10 cellular contexts compared by ENCODE assay signal in genomic region chr13:112712451-112712881, GRCh38. TPM values are rescaled to one million over a fixed set of nuclear protein-coding genes. Genes with fewer than 3 reads are reported as not detected.
DNase-seq lines count a peak whose midpoint lies in the region; ATAC-seq, FAIRE-seq and TF ChIP-seq lines count a peak whose summit lies in the region.
"Had no signal": no experiment of that assay in that cellular context is flagged by ENCODE, and none has a peak within 500 bp of the region (broad histone marks: within the 10 kb centered on the region; RNA-seq: fewer than 3 reads in every experiment).

No MANE protein-coding gene starts in this region.

- H3K27me3 Mint-ChIP-seq in HFFc6 (ENCODE audit: insufficient read depth) = peaks cover 4% of the 10 kb centered on the region
- H3K27me3 Mint-ChIP-seq: CD4-positive, alpha-beta T cell had no signal

- peaks cover 21% of the 10 kb centered on the region for H3K4me1 Mint-ChIP-seq in HFFc6 (ENCODE audit: low read depth)

- no peak for TF ChIP-seq CTCF in HFFc6 (IDR thresholded peaks at IDR 0.05)
- no peak for TF ChIP-seq CTCF in right lobe of liver (IDR thresholded peaks at IDR 0.05)

- no peaks in the 10 kb centered on the region for H3K27me3 ChIP-seq in right lobe of liver
- no peaks in the 10 kb centered on the region for H3K27me3 ChIP-seq in small intestine (ENCODE audit: control insufficient read depth in 2 of 2, insufficient read depth in 2 of 2, low read length in 2 of 2)

- no peak for FAIRE-seq in small intestine (lab: Jason Lieb, UNC)

- peaks cover 9% of the 10 kb centered on the region; the same call in 1 of the 2 replicates for H3K9me3 Mint-ChIP-seq in HFFc6
- H3K9me3 Mint-ChIP-seq: CD4-positive, alpha-beta T cell had no signal

- intact Hi-C loops in right lobe of liver (cut with DNase I) = no loop called here

- H3K36me3 ChIP-seq in right lobe of liver (no peaks in the 10 kb centered on the region), small intestine (ENCODE audit: control insufficient read depth in 2 of 2, insufficient read depth in 2 of 2, low read length in 2 of 2) (no peaks in the 10 kb centered on the region)

- TF ChIP-seq POLR2A in right lobe of liver (IDR thresholded peaks at IDR 0.05) = no peak

- H3K4me3 Mint-ChIP-seq in HFFc6 = peak overlapping the region; percentile 61; the same call in 1 of the 2 replicates
- H3K4me3 Mint-ChIP-seq: CD4-positive, alpha-beta T cell had no signal

- peaks cover 5% of the 10 kb centered on the region; the same call in 1 of the 2 replicates for H3K36me3 Mint-ChIP-seq in HFFc6 (ENCODE audit: low read depth)

- WGBS in right lobe of liver (ENCODE audit: insufficient coverage, low coverage, low lambda C conversion rate, missing lambda C conversion rate) = no CpG with 5 or more reads among the region's 13 CpGs
- WGBS in small intestine, 3 donors = 91 to 93% (median 93%) methylated on average over 11 to 13 of the region's 13 CpGs

- H3K4me1 ChIP-seq in right lobe of liver (peaks cover 0 to 16% (median 6%) of the 10 kb centered on the region in 4 donors), small intestine (ENCODE audit: control insufficient read depth in 2 of 2, insufficient read depth in 1 of 2, low read depth in 1 of 2, low read length in 1 of 2) (peaks cover 0 to 4% of the 10 kb centered on the region in 2 donors)

- H3K4me3 ChIP-seq in right lobe of liver (no peak overlapping the region), small intestine (ENCODE audit: low read depth in 1 of 2, low read length in 2 of 2) (no peak overlapping the region)

- DNase-seq in HFFc6 = no peak
- no peak for DNase-seq in caudate nucleus (lab: John Stamatoyannopoulos, UW)
- peak in 1 of 3 donors; percentile 44 for DNase-seq in right lobe of liver
- DNase-seq in small intestine = no peak
- DNase-seq in HuH-7 (ENCODE audit: low spot score) = no peak
- DNase-seq: NCI-H1092 had no signal

- ATAC-seq in right lobe of liver = no peak
- no peak for ATAC-seq in HG02885 (IDR thresholded peaks at IDR 0.05; ENCODE audit: poor library complexity, unreplicated experiment)
- no peak for ATAC-seq in GM18873 (IDR thresholded peaks at IDR 0.05; ENCODE audit: low FRiP score, unreplicated experiment)
- ATAC-seq in HG03521 (IDR thresholded peaks at IDR 0.05; ENCODE audit: unreplicated experiment) = no peak

- H3K27ac ChIP-seq in caudate nucleus (ENCODE audit: low read depth, low read length) (peak overlapping the region; percentile 88), right lobe of liver (peak overlapping the region; percentile 53 to 83 (median 70)), small intestine (ENCODE audit: low read depth in 1 of 2, low read length in 1 of 2) (peak overlapping the region; percentile 86 to 96)

- no peaks in the 10 kb centered on the region for H3K9me3 ChIP-seq in right lobe of liver
- H3K9me3 ChIP-seq in small intestine (ENCODE audit: control insufficient read depth, low read depth) = no peaks in the 10 kb centered on the region

- H3K27ac Mint-ChIP-seq in HFFc6 = peak overlapping the region; percentile 88
- H3K27ac Mint-ChIP-seq: CD4-positive, alpha-beta T cell had no signal

RNA-seq across cellular contexts. Expression of gene ATP11A, which starts 22.6 kb away (rescaled TPM):
- total RNA-seq in HFFc6 (2021; fragmentation: NEBNext Ultra II Directional; extraction: Animal tissue kit (Norgen Biotek cat#: 25700)) = 10 to 100 TPM in 2 of 6 experiments, 1 to 10 TPM in 4; 4.3 to 29.9 (median 6.5) TPM
- total RNA-seq in right lobe of liver = 10 to 100 TPM; 24.3 to 57.4 (median 33.1) TPM
- polyA plus RNA-seq in small intestine = 10 to 100 TPM in 1 of 3 donors, 1 to 10 TPM in 2; 3.2 to 15.1 (median 4.0) TPM
